ENCODE assay signal across 7 cellular contexts in the genomic region with DNA sequence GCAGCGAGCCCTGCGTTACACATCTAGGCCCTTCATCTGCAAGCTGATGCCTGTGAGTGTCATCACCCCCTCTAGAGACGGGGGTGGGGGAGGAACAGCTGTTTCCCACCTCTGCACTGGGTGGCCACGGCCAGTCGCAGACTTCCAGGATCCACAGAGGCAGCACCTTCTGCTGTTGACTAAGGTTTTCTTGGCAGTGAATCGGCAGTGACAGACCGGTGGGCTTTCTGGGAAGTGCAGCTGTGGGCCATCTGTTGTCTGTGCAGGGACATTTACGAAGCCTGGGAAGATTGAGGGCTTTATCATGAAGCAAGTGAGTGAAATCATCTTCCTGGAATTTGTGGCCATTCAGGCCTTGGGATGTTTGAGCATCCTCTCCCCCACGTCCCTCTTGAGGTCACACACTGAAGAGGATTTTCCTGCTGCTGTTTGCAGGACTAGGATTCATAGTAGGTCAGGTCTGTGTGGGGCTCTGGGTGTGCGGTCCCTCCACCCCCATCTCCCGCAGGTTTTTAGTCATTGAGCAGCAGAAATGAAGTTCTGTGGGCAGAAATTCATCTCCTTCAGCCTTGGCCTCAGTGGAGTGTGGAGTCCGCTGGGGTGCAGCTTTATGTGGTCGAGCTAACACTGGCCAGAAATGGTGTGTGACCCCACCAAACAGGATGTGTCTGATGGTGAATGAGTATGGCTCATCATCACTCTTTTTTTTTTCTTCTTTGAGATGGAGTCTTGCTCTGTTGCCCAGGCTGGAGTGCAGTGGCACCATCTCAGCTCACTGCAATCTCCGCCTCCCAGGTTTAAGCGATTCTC.
DNase-seq lines count a peak whose midpoint lies in the region; ATAC-seq and TF ChIP-seq lines count a peak whose summit lies in the region.

No MANE protein-coding gene starts in this region.

- TF ChIP-seq CTCF in GM12864 (IDR thresholded peaks at IDR 0.05; ENCODE audit: low read depth, low read length, missing control alignments) (peak; percentile 23), epithelial cell of esophagus (IDR thresholded peaks at IDR 0.05; ENCODE audit: insufficient read depth, low read depth, low read length, missing control alignments) (no peak), GM10266 (IDR thresholded peaks at IDR 0.05; ENCODE audit: control insufficient read depth, insufficient read depth, low read depth, missing control alignments) (no peak)

- H3K4me3 ChIP-seq in GM12864 (ENCODE audit: low read depth, low read length) (no peak overlapping the region), epithelial cell of esophagus (ENCODE audit: low read length) (no peak overlapping the region)

- no peak for DNase-seq in GM12864 (ENCODE audit: low read depth)
- peak; percentile 97 for DNase-seq in NCI-H524 treated with DMSO at 0.1 percent for 48 hours (lab: John Stamatoyannopoulos, UW)
- DNase-seq in epithelial cell of esophagus (ENCODE audit: low read depth): peak; percentile 51
- peak; percentile 28 for DNase-seq in retina
- DNase-seq in NCI-H526 (lab: John Stamatoyannopoulos, UW): no peak
- DNase-seq in GM10266 (ENCODE audit: extremely low spot score): no peak

- ATAC-seq in GM18868 (IDR thresholded peaks at IDR 0.05; ENCODE audit: unreplicated experiment): no peak

Comparison
In these comparisons a context has a peak if more than half of its experiments do, and no peak if none do; other contexts are left out.
1. DNase-seq: peak in NCI-H524 treated with DMSO at 0.1 percent for 48 hours (single experiment), epithelial cell of esophagus (single experiment) and retina (single experiment); none in GM12864 (single experiment), NCI-H526 (0 of 2) and GM10266 (single experiment).